ENCODE assay signal across 8 cellular contexts in genomic region chr22:31055322-31056159, GRCh38. TPM values are rescaled to one million over a fixed set of nuclear protein-coding genes. Genes with fewer than 3 reads are reported as not detected.
A peak's percentile ranks its signal among the peaks of the same experiment; 100 is the strongest.
DNase-seq lines count a peak whose midpoint lies in the region; ATAC-seq and TF ChIP-seq lines count a peak whose summit lies in the region.

No MANE protein-coding gene starts in this region.

- peaks cover 15% of the 10 kb centered on the region for H3K4me1 ChIP-seq in GM23248 (ENCODE audit: insufficient read depth)
- peaks cover 10% of the 10 kb centered on the region for H3K4me1 ChIP-seq in neuron (ENCODE audit: insufficient read depth, low read length)

- H3K36me3 ChIP-seq in GM23248 (ENCODE audit: low read depth) (no peaks in the 10 kb centered on the region), neuron (ENCODE audit: insufficient read depth, low read length) (no peaks in the 10 kb centered on the region)

- no peak overlapping the region for H3K4me3 ChIP-seq in GM23248
- H3K4me3 ChIP-seq in neuron (ENCODE audit: low read length), result no peak overlapping the region

- H3K27me3 ChIP-seq in GM23248 (replicated peaks; ENCODE audit: insufficient read depth), result no peaks in the 10 kb centered on the region
- no peaks in the 10 kb centered on the region for H3K27me3 ChIP-seq in neuron (ENCODE audit: insufficient read depth, low read length)

- H3F3A ChIP-seq in GM23248 (ENCODE audit: insufficient read depth), result no peaks in the 10 kb centered on the region

- H3K27ac ChIP-seq in GM23248, result peak overlapping the region; percentile 41
- H3K27ac ChIP-seq in RWPE1, result peak overlapping the region; percentile 79

- H3K4me2 ChIP-seq in GM23248 (ENCODE audit: unreplicated experiment), result peak overlapping the region; percentile 27

- DNase-seq in GM23248 (peak; percentile 99), RWPE1 (ENCODE audit: low spot score) (peak; percentile 92), fibroblast of peridontal ligament (ENCODE audit: extremely low read depth) (peak; percentile 98), NCI-H128 (lab: John Stamatoyannopoulos, UW; ENCODE audit: unreplicated experiment) (no peak)
- DNase-seq in activated CD4-positive, alpha-beta T cell treated with anti-CD3 and anti-CD28 coated beads for 48 hours, result no peak
- DNase-seq in NK-92 treated with Interleukin-12 subunit alpha and Interleukin-12 subunit beta, amount 100 ng/mL, for 24 hours (lab: John Stamatoyannopoulos, UW), result no peak

- H2AFZ ChIP-seq in GM23248 (peak overlapping the region; percentile 74), neuron (ENCODE audit: low read depth, low read length) (peak overlapping the region; percentile 85)

- H3K9me3 ChIP-seq in GM23248 (ENCODE audit: low read depth) (no peaks in the 10 kb centered on the region), neuron (ENCODE audit: low read length) (no peaks in the 10 kb centered on the region)

- in situ Hi-C loops in GM23248 (cut with MboI), result no loop called here

- TF ChIP-seq CTCF in RWPE1 (conservative IDR thresholded peaks at IDR 0.05; ENCODE audit: low read depth), result no peak

- H3K79me2 ChIP-seq in GM23248 (ENCODE audit: insufficient read depth), result no peaks in the 10 kb centered on the region

- peak overlapping the region; percentile 48 for H3K9ac ChIP-seq in GM23248

- H4K20me1 ChIP-seq in GM23248 (ENCODE audit: insufficient read depth), result no peaks in the 10 kb centered on the region

- CTCF ChIA-PET in RWPE1 (lab: Yijun Ruan, JAX), result interaction anchor here (0.6 kb wide), 2 partner anchors 22 to 31 kb away, joined by 3 to 4 read pairs; no protein-coding TSS in a partner anchor

- POLR2A ChIA-PET in RWPE1 (lab: Yijun Ruan, JAX; ENCODE audit: low non-redundant PET), result interaction anchor here (0.5 kb wide), 1 partner anchor 64 kb away, joined by 3 read pairs; no protein-coding TSS in a partner anchor

- 19 to 21% methylated on average over 16 of the region's 16 CpGs for WGBS in GM23248 (ENCODE audit: low coverage in 1 of 2, low lambda C conversion rate in 2 of 2, missing lambda C conversion rate in 2 of 2), 2 experiments

- no peaks in the 10 kb centered on the region for H3K9me2 ChIP-seq in GM23248 (ENCODE audit: insufficient read depth)

- no peak for ATAC-seq in GM21529 (IDR thresholded peaks at IDR 0.05; ENCODE audit: unreplicated experiment)

RNA-seq across cellular contexts. Expression of gene SMTN, which starts 25.6 kb away (rescaled TPM):
- 160 and 175 TPM in 2 replicates for total RNA-seq in GM23248 (2014; rRNA removed; shearing (Covaris generic))
- 96.7 and 98.1 TPM in 2 replicates for polyA plus RNA-seq in GM23248 (2016; fragmentation: Nextera tagmentation; extraction: Ambion mirVana)

RNA-seq across cellular contexts. Expression of gene SELENOM, which starts 51.8 kb away (rescaled TPM):
- 216 and 268 TPM in 2 replicates for total RNA-seq in GM23248 (2014; rRNA removed; shearing (Covaris generic))
- 522 and 537 TPM in 2 replicates for polyA plus RNA-seq in GM23248 (2016; fragmentation: Nextera tagmentation; extraction: Ambion mirVana)

Comparison
In these comparisons a context has a peak if more than half of its experiments do, and no peak if none do; other contexts are left out.
1. DNase-seq: peak in GM23248 (single experiment), RWPE1 (single experiment) and fibroblast of peridontal ligament (single experiment); none in activated CD4-positive, alpha-beta T cell treated with anti-CD3 and anti-CD28 coated beads for 48 hours (single experiment), NCI-H128 (single experiment) and NK-92 treated with Interleukin-12 subunit alpha and Interleukin-12 subunit beta, amount 100 ng/mL, for 24 hours (single experiment).